21 cellular contexts compared by ENCODE assay signal in genomic region chr12:59181378-59181777, GRCh38.
DNase-seq lines count a peak whose midpoint lies in the region; ATAC-seq, FAIRE-seq and TF ChIP-seq lines count a peak whose summit lies in the region.
"Had no signal": no experiment of that assay in that cellular context is flagged by ENCODE, and none has a peak within 500 bp of the region (broad histone marks: within the 10 kb centered on the region; RNA-seq: fewer than 3 reads in every experiment).

No MANE protein-coding gene starts in this region.

- no peak overlapping the region for H3K27ac ChIP-seq in RWPE1
- no peak overlapping the region for H3K27ac ChIP-seq in GM23248
- H3K27ac ChIP-seq: BLaER1, Peyer's patch, SJSA1 had no signal

- no peaks in the 10 kb centered on the region for H3K27me3 ChIP-seq in GM23248 (replicated peaks; ENCODE audit: insufficient read depth)
- H3K27me3 ChIP-seq: BLaER1, Peyer's patch, SJSA1 had no signal

- no peaks in the 10 kb centered on the region for H3K36me3 ChIP-seq in GM23248 (ENCODE audit: low read depth)
- H3K36me3 ChIP-seq: BLaER1, Peyer's patch, SJSA1 had no signal

- DNase-seq in M059J (ENCODE audit: low read depth), result peak; percentile 10
- peak; percentile 10 for DNase-seq in RWPE1 (ENCODE audit: low spot score)
- DNase-seq in urothelium cell line (ENCODE audit: low spot score), result peak; percentile 10
- no peak for DNase-seq in GM23248
- no peak for DNase-seq in H4 (ENCODE audit: low spot score)
- DNase-seq: ACHN; CD4-positive, alpha-beta T cell; COR-L47; DND-41; GOT3; KBM-7; NCI-H187; NCI-H2107; NCI-H82; Peyer's patch had no signal

- no peak overlapping the region for H3K4me2 ChIP-seq in GM23248 (ENCODE audit: unreplicated experiment)
- H3K4me2 ChIP-seq: BLaER1 had no signal

- in situ Hi-C loops in GM23248 (cut with MboI), result no loop called here

- H3K9ac ChIP-seq in GM23248, result no peak overlapping the region
- H3K9ac ChIP-seq: BLaER1 had no signal

- H4K20me1 ChIP-seq in GM23248 (ENCODE audit: insufficient read depth), result no peaks in the 10 kb centered on the region
- H4K20me1 ChIP-seq: BLaER1 had no signal

- no peaks in the 10 kb centered on the region for H3K79me2 ChIP-seq in GM23248 (ENCODE audit: insufficient read depth)

- no peaks in the 10 kb centered on the region for H3F3A ChIP-seq in GM23248 (ENCODE audit: insufficient read depth)

- CTCF ChIA-PET in RWPE1 (lab: Yijun Ruan, JAX), result no interaction called here

- no peak overlapping the region for H2AFZ ChIP-seq in GM23248

- H3K9me2 ChIP-seq in GM23248 (ENCODE audit: insufficient read depth), result no peaks in the 10 kb centered on the region

- ATAC-seq in esophagus mucosa (peak; percentile 56), GM21737 (IDR thresholded peaks at IDR 0.05; ENCODE audit: unreplicated experiment) (no peak)
- ATAC-seq: HCT116 had no signal

- H3K9me3 ChIP-seq in GM23248 (ENCODE audit: low read depth), result no peaks in the 10 kb centered on the region
- H3K9me3 ChIP-seq: Peyer's patch, SJSA1 had no signal

- H3K4me3 ChIP-seq in GM23248, result no peak overlapping the region
- H3K4me3 ChIP-seq: BLaER1, Peyer's patch, SJSA1 had no signal

- no peaks in the 10 kb centered on the region for H3K4me1 ChIP-seq in GM23248 (ENCODE audit: insufficient read depth)
- H3K4me1 ChIP-seq: Peyer's patch, SJSA1 had no signal

- WGBS in GM23248 (ENCODE audit: low coverage in 1 of 2, low lambda C conversion rate in 2 of 2, missing lambda C conversion rate in 2 of 2), 2 experiments, result 81 to 85% methylated on average over 2 of the region's 2 CpGs

- TF ChIP-seq CTCF in RWPE1 (conservative IDR thresholded peaks at IDR 0.05; ENCODE audit: low read depth), result no peak

- POLR2A ChIA-PET in RWPE1 (lab: Yijun Ruan, JAX; ENCODE audit: low non-redundant PET), result no interaction called here

- no peak for FAIRE-seq in urothelium cell line (lab: Jason Lieb, UNC)
- FAIRE-seq: GM12891 had no signal

Comparison
In these comparisons a context has a peak if more than half of its experiments do, and no peak if none do; other contexts are left out.
1. DNase-seq: peak in M059J (single experiment), RWPE1 (single experiment) and urothelium cell line (single experiment); none in GM23248 (single experiment) and H4 (single experiment).